Comparison of ENCODE assay signal across 26 cellular contexts in the genomic region with DNA sequence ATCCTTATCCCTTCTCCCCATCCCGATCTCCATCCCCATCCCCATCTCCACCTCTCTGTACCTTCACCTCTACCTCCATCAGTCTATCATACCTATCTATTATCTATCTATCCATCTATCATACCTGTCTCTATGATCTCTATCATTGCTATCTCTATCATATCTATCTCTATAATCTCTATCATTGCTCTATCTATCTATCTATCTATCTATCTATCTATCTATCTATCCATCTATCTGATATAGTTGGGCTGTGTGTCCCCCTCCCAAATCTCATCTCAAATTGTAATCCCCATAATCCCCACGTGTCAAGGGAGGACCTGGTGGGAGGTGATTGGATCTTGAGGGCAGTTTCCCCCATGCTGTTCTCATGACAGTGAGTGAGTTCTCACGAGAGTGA.
"Had no signal": no experiment of that assay in that cellular context is flagged by ENCODE, and none has a peak within 500 bp of the region (broad histone marks: within the 10 kb centered on the region; RNA-seq: fewer than 3 reads in every experiment).

No MANE protein-coding gene starts in this region.

- ATAC-seq: stimulated activated effector memory CD8-positive, alpha-beta T cell treated with anti-CD3 and anti-CD28 coated beads, Interleukin-12 subunit alpha, Interleukin-12 subunit beta, amount 100 ng/mL, for 72 hours; stimulated activated memory B cell treated with anti-CD40 and anti-IgM and Interleukin-4, amounts not matched to agents 10 μg/mL and 1 μg/mL and 100 μg/mL, for 72 hours; stimulated activated naive B cell treated with anti-CD40 and anti-IgM and Interleukin-4, amounts not matched to agents 10 μg/mL and 1 μg/mL and 100 μg/mL, for 72 hours; stimulated activated naive CD8-positive, alpha-beta T cell treated with anti-CD3 and anti-CD28 coated beads, Interleukin-15, amount 100 ng/mL, for 72 hours; stimulated activated naive CD8-positive, alpha-beta T cell treated with anti-CD3 and anti-CD28 coated beads, Interleukin-15, Interleukin-2, amounts not matched to agents 100 U/mL and 50 U/mL, for 24 hours; upper lobe of right lung had no signal

- H3K27ac ChIP-seq: stomach, suprapubic skin, testis, thoracic aorta, thyroid gland, tibial artery, tibial nerve, transverse colon, upper lobe of left lung, upper lobe of right lung, uterus, vagina had no signal

- H3K4me3 ChIP-seq: stomach, suprapubic skin, testis, thoracic aorta, thyroid gland, tibial artery, tibial nerve, transverse colon, upper lobe of left lung, upper lobe of right lung, uterus, vagina had no signal

- DNase-seq: stimulated activated CD4-positive, alpha-beta T cell treated with anti-CD3 and anti-CD28 coated beads, Interleukin-2, amount 100 ng/mL, for 48 hours; stimulated activated CD4-positive, alpha-beta T cell treated with anti-CD3 and anti-CD28 coated beads, Interleukin-4, amount 100 ng/mL, for 1 hour; stimulated activated CD4-positive, alpha-beta T cell treated with anti-CD3 and anti-CD28 coated beads, Interleukin-4, amount 100 ng/mL, for 24 hours; stimulated activated CD4-positive, alpha-beta T cell treated with anti-CD3 and anti-CD28 coated beads, Interleukin-4, amount 100 ng/mL, for 4 hours; stimulated activated CD8-positive, alpha-beta memory T cell treated with anti-CD3 and anti-CD28 coated beads, Interleukin-4, amount 100 ng/mL, for 48 hours; stimulated activated naive B cell treated with anti-CD40 and anti-IgM and Interleukin-4, amounts not matched to agents 10 μg/mL and 1 μg/mL and 100 μg/mL, for 72 hours; stimulated activated naive CD4-positive, alpha-beta T cell; stimulated activated naive CD4-positive, alpha-beta T cell treated with Interleukin-2 at 50 U/mL for 16 hours; stimulated activated naive CD8-positive, alpha-beta T cell treated with anti-CD3 and anti-CD28 coated beads, Interleukin-15, amount 100 ng/mL, for 72 hours; stimulated activated naive CD8-positive, alpha-beta T cell treated with anti-CD3 and anti-CD28 coated beads, Interleukin-15, Interleukin-2, amounts not matched to agents 100 U/mL and 50 U/mL, for 24 hours; stomach; substantia nigra; testis; thyroid gland; tibial artery; transverse colon; upper lobe of left lung; upper lobe of right lung; uterus had no signal

- H3K9me3 ChIP-seq: stomach, suprapubic skin, testis, thoracic aorta, thyroid gland, transverse colon, upper lobe of left lung, upper lobe of right lung, uterus, vagina had no signal

- H3K4me1 ChIP-seq: stomach, suprapubic skin, testis, thyroid gland, tibial artery, tibial nerve, transverse colon, upper lobe of left lung, upper lobe of right lung, uterus, vagina had no signal

- H3K27me3 ChIP-seq: stomach, testis, thyroid gland, tibial nerve, transverse colon, upper lobe of left lung, upper lobe of right lung, uterus, vagina had no signal

- H3K36me3 ChIP-seq: stomach, suprapubic skin, thoracic aorta, thyroid gland, tibial artery, tibial nerve, transverse colon, upper lobe of left lung, upper lobe of right lung, uterus, vagina had no signal

- FAIRE-seq: urothelium cell line had no signal
